In the genomic region with DNA sequence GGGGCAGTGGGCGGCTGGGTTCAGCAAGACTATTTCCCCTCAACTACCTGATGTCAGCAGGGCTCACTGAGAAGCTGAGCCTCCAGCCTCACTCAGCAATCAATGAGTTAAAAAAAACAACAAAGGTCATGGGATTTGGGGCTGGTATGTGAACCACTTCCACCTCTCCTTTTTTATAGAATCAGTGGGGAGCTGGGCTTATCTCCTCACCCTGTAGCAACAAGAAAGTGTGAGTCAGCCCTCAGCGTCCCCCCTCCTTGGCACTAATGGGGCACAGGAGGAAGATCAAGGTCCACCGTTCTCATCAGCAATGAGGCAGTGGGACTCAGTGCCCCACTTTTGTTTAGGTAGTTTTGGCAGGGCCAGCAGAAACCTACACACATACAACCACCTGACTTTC, we compare ENCODE assay signal across 30 cellular contexts.
"Had no signal": no experiment of that assay in that cellular context is flagged by ENCODE, and none has a peak within 500 bp of the region (broad histone marks: within the 10 kb centered on the region; RNA-seq: fewer than 3 reads in every experiment).

No MANE protein-coding gene starts in this region.

- H3K27ac Mint-ChIP-seq: immature natural killer cell; mesothelial cell of epicardium; naive B cell; natural killer cell treated with Interleukin-12 subunit alpha and Interleukin-12 subunit beta and Interleukin-15 and Interleukin-18, amount 100 ng/mL, for 72 hours; progenitor cell of endocrine pancreas; stimulated activated effector memory CD8-positive, alpha-beta T cell treated with anti-CD3 and anti-CD28 coated beads, Interleukin-12 subunit alpha, Interleukin-12 subunit beta, amount 100 ng/mL, for 72 hours; stimulated activated naive CD8-positive, alpha-beta T cell treated with anti-CD3 and anti-CD28 coated beads, Interleukin-15, Interleukin-2, amounts not matched to agents 100 ng/mL and 50 ng/mL, for 24 hours had no signal

- H3K27ac ChIP-seq: left lung, lower lobe of right lung, neutrophil, ovary, right atrium auricular region, right lobe of liver, suprapubic skin, thoracic aorta, tibial artery, upper lobe of right lung had no signal

- DNase-seq: hippocampal formation; immature natural killer cell; kidney; left colon; left lung; lower lobe of right lung; mammary epithelial cell; mesenchymal stem cell; naive B cell; occipital lobe; ovary; right lobe of liver; stimulated activated CD4-positive, alpha-beta T cell treated with anti-CD3 and anti-CD28 coated beads, Interleukin-12 subunit alpha, Interleukin-12 subunit beta, amount 100 ng/mL, for 4 hours; stimulated activated CD4-positive, alpha-beta T cell treated with anti-CD3 and anti-CD28 coated beads, Interleukin-15, amount 100 ng/mL, for 24 hours; stimulated activated CD4-positive, alpha-beta T cell treated with anti-CD3 and anti-CD28 coated beads, Interleukin-2, amount 100 ng/mL, for 24 hours; stimulated activated CD4-positive, alpha-beta T cell treated with anti-CD3 and anti-CD28 coated beads, Interleukin-4, amount 100 ng/mL, for 1 hour; stimulated activated naive CD4-positive, alpha-beta T cell; tibial artery; trophoblast cell; upper lobe of right lung had no signal

- H3K27me3 ChIP-seq: left lung, neutrophil, ovary, right atrium auricular region, right lobe of liver, suprapubic skin, tibial artery, upper lobe of right lung had no signal

- H3K4me1 ChIP-seq: left lung, lower lobe of right lung, right atrium auricular region, right lobe of liver, suprapubic skin, tibial artery, upper lobe of right lung had no signal

- FAIRE-seq: islet of Langerhans, kidney had no signal

- H3K9me3 ChIP-seq: lower lobe of right lung, neutrophil, ovary, right atrium auricular region, right lobe of liver, thoracic aorta, tibial artery, upper lobe of right lung had no signal

- H3K36me3 ChIP-seq: left lung, lower lobe of right lung, neutrophil, ovary, right atrium auricular region, right lobe of liver, suprapubic skin, thoracic aorta, tibial artery, upper lobe of right lung had no signal

- H3K27me3 Mint-ChIP-seq: naive B cell; natural killer cell treated with Interleukin-12 subunit alpha and Interleukin-12 subunit beta and Interleukin-15 and Interleukin-18, amount 100 ng/mL, for 72 hours; stimulated activated naive CD8-positive, alpha-beta T cell treated with anti-CD3 and anti-CD28 coated beads, Interleukin-15, Interleukin-2, amounts not matched to agents 100 ng/mL and 50 ng/mL, for 24 hours had no signal

- H3K4me3 ChIP-seq: left lung, lower lobe of right lung, ovary, right atrium auricular region, right lobe of liver, suprapubic skin, thoracic aorta, tibial artery, upper lobe of right lung had no signal

- H3K4me1 Mint-ChIP-seq: immature natural killer cell; naive B cell; stimulated activated effector memory CD8-positive, alpha-beta T cell treated with anti-CD3 and anti-CD28 coated beads, Interleukin-12 subunit alpha, Interleukin-12 subunit beta, amount 100 ng/mL, for 72 hours had no signal

- H3K36me3 Mint-ChIP-seq: immature natural killer cell; mesothelial cell of epicardium; naive B cell; natural killer cell treated with Interleukin-12 subunit alpha and Interleukin-12 subunit beta and Interleukin-15 and Interleukin-18, amount 100 ng/mL, for 72 hours; stimulated activated effector memory CD8-positive, alpha-beta T cell treated with anti-CD3 and anti-CD28 coated beads, Interleukin-12 subunit alpha, Interleukin-12 subunit beta, amount 100 ng/mL, for 72 hours had no signal

- H3K4me3 Mint-ChIP-seq: immature natural killer cell; mesothelial cell of epicardium; naive B cell; natural killer cell treated with Interleukin-12 subunit alpha and Interleukin-12 subunit beta and Interleukin-15 and Interleukin-18, amount 100 ng/mL, for 72 hours; stimulated activated effector memory CD8-positive, alpha-beta T cell treated with anti-CD3 and anti-CD28 coated beads, Interleukin-12 subunit alpha, Interleukin-12 subunit beta, amount 100 ng/mL, for 72 hours; stimulated activated naive CD8-positive, alpha-beta T cell treated with anti-CD3 and anti-CD28 coated beads, Interleukin-15, Interleukin-2, amounts not matched to agents 100 ng/mL and 50 ng/mL, for 24 hours had no signal
